In genomic region chr11:68468217-68468828, GRCh38 we compare ENCODE assay signal across 11 cellular contexts. TPM values are rescaled to one million over a fixed set of nuclear protein-coding genes. Genes with fewer than 3 reads are reported as not detected.
DNase-seq lines count a peak whose midpoint lies in the region; ATAC-seq and TF ChIP-seq lines count a peak whose summit lies in the region.
"Had no signal": no experiment of that assay in that cellular context is flagged by ENCODE, and none has a peak within 500 bp of the region (broad histone marks: within the 10 kb centered on the region; RNA-seq: fewer than 3 reads in every experiment).

No MANE protein-coding gene starts in this region.

- no peak overlapping the region for H3K4me3 Mint-ChIP-seq in activated CD4-positive, alpha-beta T cell treated with anti-CD3 and anti-CD28 coated beads for 36 hours
- peak overlapping the region; percentile 76 for H3K4me3 Mint-ChIP-seq in activated T-helper 17 cell treated with anti-CD3 and anti-CD28 coated beads, Interleukin-2, amount 50 U/mL, for 72 hours
- H3K4me3 Mint-ChIP-seq in nephron: no peak overlapping the region

- H3K27me3 Mint-ChIP-seq in activated CD4-positive, alpha-beta T cell treated with anti-CD3 and anti-CD28 coated beads for 36 hours: no peaks in the 10 kb centered on the region
- H3K27me3 Mint-ChIP-seq in activated T-helper 17 cell treated with anti-CD3 and anti-CD28 coated beads, Interleukin-2, amount 50 U/mL, for 72 hours: no peaks in the 10 kb centered on the region
- H3K27me3 Mint-ChIP-seq in nephron (ENCODE audit: low read depth): no peaks in the 10 kb centered on the region

- peak overlapping the region; percentile 78 for H3K27ac Mint-ChIP-seq in activated CD4-positive, alpha-beta T cell treated with anti-CD3 and anti-CD28 coated beads for 36 hours
- H3K27ac Mint-ChIP-seq in activated T-helper 17 cell treated with anti-CD3 and anti-CD28 coated beads, Interleukin-2, amount 50 U/mL, for 72 hours: peak overlapping the region; percentile 79
- H3K27ac Mint-ChIP-seq in nephron: peak overlapping the region in 2 of 3 experiments; percentile 4 to 9

- peak; percentile 39 for DNase-seq in activated CD4-positive, alpha-beta T cell treated with anti-CD3 and anti-CD28 coated beads for 36 hours
- DNase-seq in activated CD4-positive, alpha-beta T cell treated with anti-CD3 and anti-CD28 coated beads for 1 hour: no peak
- DNase-seq in cerebellum (ENCODE audit: low spot score) (no peak), DMS79 (lab: John Stamatoyannopoulos, UW) (no peak), inferior parietal cortex (ENCODE audit: extremely low spot score) (no peak)
- DNase-seq: NCI-H1105, NCI-H774, transverse colon had no signal

- H3K4me1 Mint-ChIP-seq in activated CD4-positive, alpha-beta T cell treated with anti-CD3 and anti-CD28 coated beads for 36 hours: peaks cover 93% of the 10 kb centered on the region
- peaks cover 67% of the 10 kb centered on the region for H3K4me1 Mint-ChIP-seq in activated T-helper 17 cell treated with anti-CD3 and anti-CD28 coated beads, Interleukin-2, amount 50 U/mL, for 72 hours
- peaks cover 68% of the 10 kb centered on the region for H3K4me1 Mint-ChIP-seq in nephron

- H3K9me3 Mint-ChIP-seq in activated CD4-positive, alpha-beta T cell treated with anti-CD3 and anti-CD28 coated beads for 36 hours (ENCODE audit: low read depth): no peaks in the 10 kb centered on the region
- no peaks in the 10 kb centered on the region for H3K9me3 Mint-ChIP-seq in activated T-helper 17 cell treated with anti-CD3 and anti-CD28 coated beads, Interleukin-2, amount 50 U/mL, for 72 hours
- H3K9me3 Mint-ChIP-seq in nephron: peaks cover 13% of the 10 kb centered on the region

- POLR2A ChIA-PET in activated CD4-positive, alpha-beta T cell treated with anti-CD3 and anti-CD28 coated beads for 36 hours (lab: Charles Lee): no interaction called here

- intact Hi-C loops in activated CD4-positive, alpha-beta T cell treated with anti-CD3 and anti-CD28 coated beads for 36 hours (cut with DNase I, micrococcal nuclease): no loop called here

- peaks cover 43% of the 10 kb centered on the region for H3K36me3 Mint-ChIP-seq in activated CD4-positive, alpha-beta T cell treated with anti-CD3 and anti-CD28 coated beads for 36 hours (ENCODE audit: low read depth)
- H3K36me3 Mint-ChIP-seq in activated T-helper 17 cell treated with anti-CD3 and anti-CD28 coated beads, Interleukin-2, amount 50 U/mL, for 72 hours (ENCODE audit: low read depth): peaks cover 86% of the 10 kb centered on the region
- H3K36me3 Mint-ChIP-seq in nephron (ENCODE audit: low read depth): peaks cover 66% of the 10 kb centered on the region

- TF ChIP-seq CTCF in nephron (IDR thresholded peaks at IDR 0.05; ENCODE audit: unreplicated experiment in 3 of 3): no peak

- CTCF ChIA-PET in activated CD4-positive, alpha-beta T cell treated with anti-CD3 and anti-CD28 coated beads for 36 hours (lab: Charles Lee): interaction anchor here (0.6 to 0.9 kb wide), 4 partner anchors 15 to 87 kb away, joined by 3 to 5 read pairs (median 3); no protein-coding TSS in a partner anchor

- peak; percentile 32 for ATAC-seq in activated CD4-positive, alpha-beta T cell treated with anti-CD3 and anti-CD28 coated beads for 36 hours
- peak; percentile 59 for ATAC-seq in HG03521 (IDR thresholded peaks at IDR 0.05; ENCODE audit: unreplicated experiment)
- peak; percentile 42 for ATAC-seq in activated T-helper 17 cell treated with anti-CD3 and anti-CD28 coated beads, Interleukin-2, amount 50 U/mL, for 72 hours (replicated peaks)

RNA-seq across cellular contexts. Expression of gene PPP6R3, which starts 7.8 kb away (rescaled TPM):
- total RNA-seq in activated CD4-positive, alpha-beta T cell treated with anti-CD3 and anti-CD28 coated beads for 36 hours: 100 to 1,000 TPM; 110 to 126 TPM
- total RNA-seq in activated T-helper 17 cell treated with anti-CD3 and anti-CD28 coated beads, Interleukin-2, amount 50 U/mL, for 72 hours: 100 to 1,000 TPM; 110 to 138 TPM
- total RNA-seq in cerebellum: 173 TPM

Comparison
In these comparisons a context has a peak if more than half of its experiments do, and no peak if none do; other contexts are left out.
1. H3K27ac Mint-ChIP-seq: peak in every context shown above with its lines; median percentile 79 in activated T-helper 17 cell treated with anti-CD3 and anti-CD28 coated beads, Interleukin-2, amount 50 U/mL, for 72 hours; 78 in activated CD4-positive, alpha-beta T cell treated with anti-CD3 and anti-CD28 coated beads for 36 hours; 6 in nephron.